13 cellular contexts compared by ENCODE assay signal in genomic region chr5:150394103-150394502, GRCh38. TPM values are rescaled to one million over a fixed set of nuclear protein-coding genes. Genes with fewer than 3 reads are reported as not detected.
DNase-seq lines count a peak whose midpoint lies in the region; ATAC-seq lines count a peak whose summit lies in the region.
"Had no signal": no experiment of that assay in that cellular context is flagged by ENCODE, and none has a peak within 500 bp of the region (broad histone marks: within the 10 kb centered on the region; RNA-seq: fewer than 3 reads in every experiment).

No MANE protein-coding gene starts in this region.

- H3K9me3 Mint-ChIP-seq in activated T-helper 17 cell treated with anti-CD3 and anti-CD28 coated beads, Interleukin-2, amount 50 U/mL, for 72 hours: no peaks in the 10 kb centered on the region
- H3K9me3 Mint-ChIP-seq: central memory CD8-positive, alpha-beta T cell had no signal

- H2BK5ac ChIP-seq in trophoblast cell (ENCODE audit: low read depth, low read length, poor library complexity): no peak overlapping the region

- peaks cover 100% of the 10 kb centered on the region for H3K36me3 Mint-ChIP-seq in activated T-helper 17 cell treated with anti-CD3 and anti-CD28 coated beads, Interleukin-2, amount 50 U/mL, for 72 hours (ENCODE audit: low read depth)

- no peak overlapping the region for H3K4me3 ChIP-seq in trophoblast cell (ENCODE audit: low read depth, low read length)
- H3K4me3 ChIP-seq: left ventricle myocardium inferior had no signal

- H3K27ac Mint-ChIP-seq in activated T-helper 17 cell treated with anti-CD3 and anti-CD28 coated beads, Interleukin-2, amount 50 U/mL, for 72 hours: peak overlapping the region; percentile 50

- DNase-seq in trophoblast cell (peak; percentile 53 to 61), RKO (ENCODE audit: low spot score) (no peak)
- DNase-seq: foreskin fibroblast; left ventricle myocardium inferior; stimulated activated CD4-positive, alpha-beta T cell treated with anti-CD3 and anti-CD28 coated beads, Interleukin-4, amount 100 ng/mL, for 24 hours had no signal

- H4K12ac ChIP-seq in trophoblast cell (ENCODE audit: low read depth, low read length): no peak overlapping the region

- no peak overlapping the region for H2BK12ac ChIP-seq in trophoblast cell (ENCODE audit: low read length)

- H3K18ac ChIP-seq in trophoblast cell (ENCODE audit: low read length): no peak overlapping the region

- H3K79me1 ChIP-seq in trophoblast cell (ENCODE audit: low read length): no peaks in the 10 kb centered on the region

- no peak overlapping the region for H3K27ac ChIP-seq in trophoblast cell (ENCODE audit: low read depth, low read length)
- H3K27ac ChIP-seq: left ventricle myocardium inferior, parathyroid adenoma had no signal

- H2AFZ ChIP-seq in trophoblast cell (ENCODE audit: insufficient read depth, low read length, poor library complexity): no peak overlapping the region
- H2AFZ ChIP-seq: parathyroid adenoma had no signal

- H4K91ac ChIP-seq in trophoblast cell (ENCODE audit: low read depth, low read length): no peak overlapping the region

- H3K4me1 ChIP-seq in trophoblast cell (ENCODE audit: control insufficient read depth in 1 of 2, insufficient read depth in 2 of 2, low read length in 2 of 2): peaks cover 8 to 14% of the 10 kb centered on the region in 2 experiments
- H3K4me1 ChIP-seq: left ventricle myocardium inferior, parathyroid adenoma had no signal

- no peak overlapping the region for H2AK5ac ChIP-seq in trophoblast cell (ENCODE audit: low read length)

- H4K8ac ChIP-seq in trophoblast cell (ENCODE audit: low read depth, low read length): no peak overlapping the region

- H3K36me3 ChIP-seq in trophoblast cell (ENCODE audit: control insufficient read depth in 1 of 2, insufficient read depth in 2 of 2, low read length in 2 of 2): peaks cover 89% of the 10 kb centered on the region in 2 experiments

- WGBS in trophoblast cell (ENCODE audit: extremely low coverage, insufficient coverage, insufficient read length): no CpG with 5 or more reads among the region's 3 CpGs

- H2BK120ac ChIP-seq in trophoblast cell (ENCODE audit: insufficient read depth, low read length, poor library complexity): no peak overlapping the region

- H3K14ac ChIP-seq in trophoblast cell (ENCODE audit: low read length): no peak overlapping the region

- H3K4ac ChIP-seq in trophoblast cell (ENCODE audit: low read depth, low read length): no peak overlapping the region

- H3K27me3 ChIP-seq in trophoblast cell (ENCODE audit: insufficient read depth, low read length): no peaks in the 10 kb centered on the region

- no peak overlapping the region for H3K23ac ChIP-seq in trophoblast cell (ENCODE audit: low read length)

- ATAC-seq in GM18517 (IDR thresholded peaks at IDR 0.05; ENCODE audit: unreplicated experiment) (peak; percentile 41), HG02678 (IDR thresholded peaks at IDR 0.05; ENCODE audit: unreplicated experiment) (peak; percentile 52), GM21786 (IDR thresholded peaks at IDR 0.05; ENCODE audit: unreplicated experiment) (no peak), HG02938 (IDR thresholded peaks at IDR 0.05; ENCODE audit: unreplicated experiment) (no peak)
- peak; percentile 60 for ATAC-seq in activated T-helper 17 cell treated with anti-CD3 and anti-CD28 coated beads, Interleukin-2, amount 50 U/mL, for 72 hours (replicated peaks)
- ATAC-seq: HCT116 had no signal

- H3K9me3 ChIP-seq in trophoblast cell (ENCODE audit: insufficient read depth, low read depth, low read length): peaks cover 5% of the 10 kb centered on the region
- H3K9me3 ChIP-seq: left ventricle myocardium inferior had no signal

- no peak overlapping the region for H3K9ac ChIP-seq in trophoblast cell (ENCODE audit: low read length)
- H3K9ac ChIP-seq: parathyroid adenoma had no signal

- H3K27me3 Mint-ChIP-seq in activated T-helper 17 cell treated with anti-CD3 and anti-CD28 coated beads, Interleukin-2, amount 50 U/mL, for 72 hours: no peaks in the 10 kb centered on the region
- H3K27me3 Mint-ChIP-seq: central memory CD8-positive, alpha-beta T cell had no signal

- H3K79me2 ChIP-seq in trophoblast cell (ENCODE audit: control insufficient read depth, insufficient read depth, low read length, poor library complexity): no peaks in the 10 kb centered on the region
- H3K79me2 ChIP-seq: parathyroid adenoma had no signal

- H3K4me3 Mint-ChIP-seq in activated T-helper 17 cell treated with anti-CD3 and anti-CD28 coated beads, Interleukin-2, amount 50 U/mL, for 72 hours: no peak overlapping the region
- H3K4me3 Mint-ChIP-seq: central memory CD8-positive, alpha-beta T cell had no signal

- H3K4me1 Mint-ChIP-seq in activated T-helper 17 cell treated with anti-CD3 and anti-CD28 coated beads, Interleukin-2, amount 50 U/mL, for 72 hours: no peaks in the 10 kb centered on the region

- no peak overlapping the region for H3K4me2 ChIP-seq in trophoblast cell (ENCODE audit: low read length)

RNA-seq across cellular contexts. Expression of gene CD74, which starts 18.6 kb away (rescaled TPM):
- 100 to 1,000 TPM; 265 to 629 TPM for total RNA-seq in activated T-helper 17 cell treated with anti-CD3 and anti-CD28 coated beads, Interleukin-2, amount 50 U/mL, for 72 hours
- 50.4 and 50.6 TPM in 2 replicates for polyA plus RNA-seq in trophoblast cell (2013)

RNA-seq across cellular contexts. Expression of gene TCOF1, which starts 36.6 kb away (rescaled TPM):
- 100 to 1,000 TPM in 1 of 2 donors, 10 to 100 TPM in 1; 55.3 to 117 TPM for total RNA-seq in activated T-helper 17 cell treated with anti-CD3 and anti-CD28 coated beads, Interleukin-2, amount 50 U/mL, for 72 hours
- 38.5 and 40.8 TPM in 2 replicates for polyA plus RNA-seq in trophoblast cell (2013)

RNA-seq across cellular contexts. Expression of gene RPS14, which starts 55.4 kb away (rescaled TPM):
- total RNA-seq in activated T-helper 17 cell treated with anti-CD3 and anti-CD28 coated beads, Interleukin-2, amount 50 U/mL, for 72 hours: 1,000 to 10,000 TPM; 2,772 to 2,939 TPM
- polyA plus RNA-seq in trophoblast cell (2013): 2,982 and 3,060 TPM in 2 replicates

Comparison
In these comparisons a context has a peak if more than half of its experiments do, and no peak if none do; other contexts are left out.
1. ATAC-seq: peak in GM18517 (single experiment), HG02678 (single experiment) and activated T-helper 17 cell treated with anti-CD3 and anti-CD28 coated beads, Interleukin-2, amount 50 U/mL, for 72 hours (single experiment); none in GM21786 (single experiment) and HG02938 (single experiment).